Comparison of ENCODE assay signal across 1 cellular context in genomic region chr1:241592273-241592958, GRCh38.
TF ChIP-seq lines count a peak whose summit lies in the region.

No MANE protein-coding gene starts in this region.

TF ChIP-seq in SK-N-SH, 30 proteins besides CTCF, POLR2A, EP300 and RAD21 (continued from another document):
- no peak for TF ChIP-seq ZBTB33 (IDR thresholded peaks at IDR 0.05; ENCODE audit: borderline replicate concordance, low read depth)
- no peak for TF ChIP-seq TEAD4 (IDR thresholded peaks at IDR 0.05; ENCODE audit: borderline replicate concordance, insufficient read depth)
- no peak for TF ChIP-seq NRF1 (IDR thresholded peaks at IDR 0.05; ENCODE audit: low read depth, low read length)
TF ChIP-seq in SK-N-SH: peak in this region for 2.
